1 cellular context compared by ENCODE assay signal in the genomic region with DNA sequence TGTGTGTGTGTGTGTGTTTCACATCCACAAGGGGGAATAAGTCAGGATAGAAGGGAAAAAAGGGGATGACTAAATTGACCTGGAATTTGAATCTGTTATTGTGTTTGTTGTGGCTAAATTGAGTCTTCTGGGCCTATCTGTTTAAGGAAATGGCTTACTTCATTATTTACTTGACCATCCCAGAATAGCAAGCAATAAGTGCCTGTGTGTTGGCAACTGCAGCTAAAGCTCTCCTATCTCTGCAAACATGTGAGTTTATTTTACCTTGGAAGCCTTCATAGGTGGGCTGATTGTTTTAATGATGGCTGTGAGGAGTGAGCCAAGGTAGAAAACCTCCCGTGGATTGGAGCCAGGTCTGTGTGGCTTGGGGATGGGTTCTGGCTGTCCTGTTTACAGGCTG.
TF ChIP-seq lines count a peak whose summit lies in the region.

No MANE protein-coding gene starts in this region.

TF ChIP-seq in HCT116, 20 proteins besides CTCF, POLR2A, EP300 and RAD21 (continued from another document):
- TF ChIP-seq, protein P1, sequence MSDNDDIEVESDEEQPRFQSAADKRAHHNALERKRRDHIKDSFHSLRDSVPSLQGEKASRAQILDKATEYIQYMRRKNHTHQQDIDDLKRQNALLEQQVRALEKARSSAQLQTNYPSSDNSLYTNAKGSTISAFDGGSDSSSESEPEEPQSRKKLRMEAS (IDR thresholded peaks at IDR 0.05), result no peak
- TF ChIP-seq YY1 (IDR thresholded peaks at IDR 0.05; ENCODE audit: extremely low read depth, insufficient replicate concordance, low read depth, low read length), result no peak
- TF ChIP-seq SIN3A (IDR thresholded peaks at IDR 0.05; ENCODE audit: low read depth), result no peak
- TF ChIP-seq SP1 (IDR thresholded peaks at IDR 0.05; ENCODE audit: low read depth), result no peak
